Comparison of ENCODE assay signal across 28 cellular contexts in the genomic region with DNA sequence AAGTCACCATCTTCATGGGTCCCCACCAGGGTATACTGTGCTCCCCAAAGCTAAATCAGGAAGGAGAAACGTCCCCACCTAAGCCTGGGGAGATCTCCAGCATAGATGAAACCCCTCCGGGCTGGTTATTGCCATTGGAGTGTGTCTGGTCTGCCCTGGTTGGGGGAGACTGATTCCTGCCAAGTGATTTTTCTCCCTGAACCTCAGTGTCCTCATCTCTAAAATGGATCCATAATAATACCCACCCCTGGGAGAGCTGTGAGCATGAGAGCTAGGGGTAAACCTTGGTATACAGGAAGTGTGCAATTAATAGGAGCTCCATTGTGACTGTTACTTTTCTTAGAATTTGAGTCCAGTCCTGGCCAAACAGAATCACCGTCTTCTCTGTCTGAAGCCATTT.
"Had no signal": no experiment of that assay in that cellular context is flagged by ENCODE, and none has a peak within 500 bp of the region (broad histone marks: within the 10 kb centered on the region; RNA-seq: fewer than 3 reads in every experiment).

No MANE protein-coding gene starts in this region.

- H3K9ac ChIP-seq: neural progenitor cell, parathyroid adenoma had no signal

- H3K27ac ChIP-seq: foreskin keratinocyte, neural progenitor cell, parathyroid adenoma, psoas muscle, testis, transverse colon had no signal

- H3K4me3 Mint-ChIP-seq: activated CD4-positive, alpha-beta memory T cell treated with anti-CD3 and anti-CD28 coated beads, Interleukin-2, amount 10 ng/mL, durations not matched to agents 7 days and 5 days; activated CD4-positive, alpha-beta T cell treated with anti-CD3 and anti-CD28 coated beads, Interleukin-2, amount 10 ng/mL, durations not matched to agents 7 days and 5 days; activated T-cell treated with anti-CD3 and anti-CD28 coated beads, Interleukin-2, amount 50 U/mL, for 4 hours; activated T-helper 17 cell treated with anti-CD3 and anti-CD28 coated beads, Interleukin-2, amount 50 U/mL, for 72 hours; endodermal cell; neural progenitor cell; stimulated activated naive B cell treated with anti-CD40 and anti-IgM and Interleukin-4, amounts not matched to agents 10 μg/mL and 1 μg/mL and 100 μg/mL, for 72 hours had no signal

- H3K4me2 ChIP-seq: neural progenitor cell, smooth muscle cell had no signal

- H3K4me1 ChIP-seq: parathyroid adenoma, psoas muscle, testis had no signal

- H3K9me3 ChIP-seq: psoas muscle, testis, transverse colon had no signal

- ATAC-seq: activated T-cell treated with anti-CD3 and anti-CD28 coated beads, Interleukin-2, amount 50 U/mL, for 4 hours; activated T-helper 17 cell treated with anti-CD3 and anti-CD28 coated beads, Interleukin-2, amount 50 U/mL, for 72 hours; esophagus mucosa; foreskin keratinocyte; left cardiac atrium; psoas muscle; stimulated activated naive B cell treated with anti-CD40 and anti-IgM and Interleukin-4, amounts not matched to agents 10 μg/mL and 1 μg/mL and 100 μg/mL, for 72 hours had no signal

- H3K9me3 Mint-ChIP-seq: activated CD4-positive, alpha-beta memory T cell treated with anti-CD3 and anti-CD28 coated beads, Interleukin-2, amount 10 ng/mL, durations not matched to agents 7 days and 5 days; activated T-cell treated with anti-CD3 and anti-CD28 coated beads, Interleukin-2, amount 50 U/mL, for 4 hours; activated T-helper 17 cell treated with anti-CD3 and anti-CD28 coated beads, Interleukin-2, amount 50 U/mL, for 72 hours; endodermal cell; stimulated activated naive B cell treated with anti-CD40 and anti-IgM and Interleukin-4, amounts not matched to agents 10 μg/mL and 1 μg/mL and 100 μg/mL, for 72 hours had no signal

- H3K27me3 ChIP-seq: foreskin keratinocyte, neural progenitor cell, testis, transverse colon had no signal

- FAIRE-seq: islet of Langerhans had no signal

- H3K4me3 ChIP-seq: neural progenitor cell, psoas muscle, smooth muscle cell, testis, transverse colon had no signal

- H3K36me3 ChIP-seq: neural progenitor cell, transverse colon had no signal

- DNase-seq: activated CD4-positive, alpha-beta memory T cell treated with anti-CD3 and anti-CD28 coated beads, Interleukin-2, amount 10 ng/mL, durations not matched to agents 7 days and 5 days; activated CD4-positive, alpha-beta T cell treated with anti-CD3 and anti-CD28 coated beads, Interleukin-2, amount 10 ng/mL, durations not matched to agents 7 days and 5 days; activated CD4-positive, CD25-positive, alpha-beta regulatory T cell treated with anti-CD3 and anti-CD28 coated beads, Interleukin-2, amount 50 U/mL, for 72 hours; activated gamma-delta T cell treated with Interleukin-2 at 50 U/mL for 16 hours; activated naive CD4-positive, alpha-beta T cell treated with anti-CD3 and anti-CD28 coated beads, Interleukin-2, amount 50 U/mL, for 16 hours; activated T-cell treated with anti-CD3 and anti-CD28 coated beads, Interleukin-2, amount 50 U/mL, for 4 hours; amygdala; caudate nucleus; endodermal cell; foreskin keratinocyte; left cardiac atrium; left ventricle myocardium superior; naive B cell; occipital lobe; psoas muscle; stimulated activated CD4-positive, alpha-beta T cell treated with anti-CD3 and anti-CD28 coated beads, Interleukin-1b, Interleukin-23, amount 100 ng/mL, for 48 hours; stimulated activated CD4-positive, alpha-beta T cell treated with anti-CD3 and anti-CD28 coated beads, Interleukin-4, amount 100 ng/mL, for 4 hours; stimulated activated CD8-positive, alpha-beta memory T cell treated with anti-CD3 and anti-CD28 coated beads, Interleukin-4, amount 100 ng/mL, for 48 hours; stimulated activated naive B cell treated with anti-CD40 and anti-IgM and Interleukin-4, amounts not matched to agents 10 μg/mL and 1 μg/mL and 100 μg/mL, for 72 hours; T-helper 2 cell; testis; transverse colon had no signal

- H3K27me3 Mint-ChIP-seq: activated CD4-positive, alpha-beta memory T cell treated with anti-CD3 and anti-CD28 coated beads, Interleukin-2, amount 10 ng/mL, durations not matched to agents 7 days and 5 days; activated CD4-positive, alpha-beta T cell treated with anti-CD3 and anti-CD28 coated beads, Interleukin-2, amount 10 ng/mL, durations not matched to agents 7 days and 5 days; activated T-helper 17 cell treated with anti-CD3 and anti-CD28 coated beads, Interleukin-2, amount 50 U/mL, for 72 hours; naive B cell; stimulated activated naive B cell treated with anti-CD40 and anti-IgM and Interleukin-4, amounts not matched to agents 10 μg/mL and 1 μg/mL and 100 μg/mL, for 72 hours had no signal

- H3K27ac Mint-ChIP-seq: activated CD4-positive, alpha-beta memory T cell treated with anti-CD3 and anti-CD28 coated beads, Interleukin-2, amount 10 ng/mL, durations not matched to agents 7 days and 5 days; activated CD4-positive, alpha-beta T cell treated with anti-CD3 and anti-CD28 coated beads, Interleukin-2, amount 10 ng/mL, durations not matched to agents 7 days and 5 days; activated T-helper 17 cell treated with anti-CD3 and anti-CD28 coated beads, Interleukin-2, amount 50 U/mL, for 72 hours; neural progenitor cell; stimulated activated naive B cell treated with anti-CD40 and anti-IgM and Interleukin-4, amounts not matched to agents 10 μg/mL and 1 μg/mL and 100 μg/mL, for 72 hours had no signal
